Comparison of ENCODE assay signal across 23 cellular contexts in genomic region chr3:47743855-47744254, GRCh38. TPM values are rescaled to one million over a fixed set of nuclear protein-coding genes. Genes with fewer than 3 reads are reported as not detected.
DNase-seq lines count a peak whose midpoint lies in the region; ATAC-seq, FAIRE-seq and TF ChIP-seq lines count a peak whose summit lies in the region.
"Had no signal": no experiment of that assay in that cellular context is flagged by ENCODE, and none has a peak within 500 bp of the region (broad histone marks: within the 10 kb centered on the region; RNA-seq: fewer than 3 reads in every experiment).

No MANE protein-coding gene starts in this region.

- H3K9ac ChIP-seq in GM23248 (no peak overlapping the region), K562 (ENCODE audit: insufficient read depth in 1 of 2, low read depth in 2 of 2, low read length in 2 of 2) (no peak overlapping the region)

- peaks cover 11% of the 10 kb centered on the region; the same call in 1 of the 2 replicates for H3F3A ChIP-seq in GM23248 (ENCODE audit: insufficient read depth)
- H3F3A ChIP-seq in GM23338 (replicated peaks; ENCODE audit: low read depth), result peaks cover 34% of the 10 kb centered on the region

- FAIRE-seq in K562 (lab: Jason Lieb, UNC), result no peak
- FAIRE-seq: A204.1, GM12891, GM19239, HepG2 had no signal

- no peaks in the 10 kb centered on the region for H3K9me2 ChIP-seq in GM23248 (ENCODE audit: insufficient read depth)
- H3K9me2 ChIP-seq in GM23338 (ENCODE audit: insufficient read depth), result no peaks in the 10 kb centered on the region

- H3K4me3 ChIP-seq in GM23248, result no peak overlapping the region
- no peak overlapping the region for H3K4me3 ChIP-seq in GM23338
- H3K4me3 ChIP-seq in K562, result no peak overlapping the region

- 74 to 86% methylated on average over 5 of the region's 5 CpGs for WGBS in GM23248 (ENCODE audit: low coverage in 1 of 2, low lambda C conversion rate in 2 of 2, missing lambda C conversion rate in 2 of 2), 2 experiments
- 74% methylated on average over 5 of the region's 5 CpGs for WGBS in K562 (ENCODE audit: insufficient coverage, low coverage, missing lambda C conversion rate)

- H4K20me1 ChIP-seq in GM23248 (ENCODE audit: insufficient read depth) (no peaks in the 10 kb centered on the region; the same call in 1 of the 2 replicates), GM23338 (replicated peaks; ENCODE audit: insufficient read depth) (peaks cover 91% of the 10 kb centered on the region), K562 (replicated peaks; ENCODE audit: control insufficient read depth, insufficient read depth, low read length) (peaks cover 8% of the 10 kb centered on the region; the same call in 1 of the 2 replicates)

- H3K9me1 ChIP-seq in K562 (ENCODE audit: control insufficient read depth, insufficient read depth, low read length), result no peaks in the 10 kb centered on the region

- intact Hi-C loops in K562 (cut with micrococcal nuclease), result no loop called here

- H3K79me2 ChIP-seq in GM23248 (ENCODE audit: insufficient read depth) (peaks cover 100% of the 10 kb centered on the region), GM23338 (replicated peaks; ENCODE audit: insufficient read depth) (peaks cover 99% of the 10 kb centered on the region), K562 (ENCODE audit: control insufficient read depth, insufficient read depth, low read length) (peaks cover 91% of the 10 kb centered on the region)

- TF ChIP-seq CTCF in GM23338 (conservative IDR thresholded peaks at IDR 0.05; ENCODE audit: low read depth in 2 of 2) (no peak), K562 (IDR thresholded peaks at IDR 0.05 in 2 of 3, conservative IDR thresholded peaks at IDR 0.05 in 1 of 3; ENCODE audit: insufficient read depth in 2 of 3, low read depth in 1 of 3, low read length in 3 of 3) (no peak), nephron progenitor cell (IDR thresholded peaks at IDR 0.05) (no peak)

- H3K9me3 ChIP-seq in GM23248 (ENCODE audit: low read depth) (no peaks in the 10 kb centered on the region), K562 (replicated peaks; ENCODE audit: control insufficient read depth, insufficient read depth, low read depth, low read length) (no peaks in the 10 kb centered on the region)
- H3K9me3 ChIP-seq: BE2C had no signal

- in situ Hi-C loops in GM23248 (cut with MboI), result no loop called here
- in situ Hi-C loops in K562 (cut with MboI), result no loop called here

- H3K27me3 ChIP-seq in GM23248 (replicated peaks; ENCODE audit: insufficient read depth) (no peaks in the 10 kb centered on the region), GM23338 (ENCODE audit: insufficient read depth) (no peaks in the 10 kb centered on the region), K562 (ENCODE audit: control insufficient read depth in 2 of 2, insufficient read depth in 2 of 2, low read length in 2 of 2) (no peaks in the 10 kb centered on the region)
- H3K27me3 ChIP-seq: BE2C had no signal

- H3K4me2 ChIP-seq in GM23248 (ENCODE audit: unreplicated experiment), result no peak overlapping the region
- H3K4me2 ChIP-seq in GM23338, result no peak overlapping the region
- no peak overlapping the region for H3K4me2 ChIP-seq in K562 (ENCODE audit: insufficient read depth, low read length)

- H3K36me3 Mint-ChIP-seq in GM23338 (ENCODE audit: low read depth), result peaks cover 53% of the 10 kb centered on the region
- H3K36me3 Mint-ChIP-seq in nephron progenitor cell (ENCODE audit: low read depth), result peaks cover 66% of the 10 kb centered on the region

- H3K4me3 Mint-ChIP-seq in GM23338 (no peak overlapping the region), nephron progenitor cell (no peak overlapping the region)
- H3K4me3 Mint-ChIP-seq: CD4-positive, CD25-positive, alpha-beta regulatory T cell; CD8-positive, alpha-beta memory T cell had no signal

- TF ChIP-seq EP300 in K562 (IDR thresholded peaks at IDR 0.05; ENCODE audit: low read length), result no peak

- H3K27ac Mint-ChIP-seq in GM23338 (no peak overlapping the region), nephron progenitor cell (peak overlapping the region; percentile 57)

- DNase-seq in GM23248, result no peak
- DNase-seq in GM23338 (ENCODE audit: low spot score), result no peak
- no peak for DNase-seq in K562 (ENCODE audit: extremely low read depth in 1 of 4, low spot score in 3 of 4)
- DNase-seq in nephron progenitor cell, result no peak
- DNase-seq in effector CD8-positive, alpha-beta T cell (lab: John Stamatoyannopoulos, UW), result no peak
- no peak for DNase-seq in activated naive CD4-positive, alpha-beta T cell treated with Interleukin-2 at 50 U/mL for 16 hours
- no peak for DNase-seq in amygdala (lab: John Stamatoyannopoulos, UW)
- DNase-seq: ACHN; BE2C; C1 segment of cervical spinal cord; CD4-positive, CD25-positive, alpha-beta regulatory T cell; CD8-positive, alpha-beta memory T cell; COR-L47; DMS 273 treated with DMSO at 0.1 percent for 48 hours; DMS53; DND-41; GOT3; H7 had no signal

- no peaks in the 10 kb centered on the region for H3K4me1 ChIP-seq in GM23248 (ENCODE audit: insufficient read depth)
- no peaks in the 10 kb centered on the region for H3K4me1 ChIP-seq in GM23338 (ENCODE audit: insufficient read depth)
- no peaks in the 10 kb centered on the region; a peak in 1 of 5 replicates for H3K4me1 ChIP-seq in K562 (replicated peaks in 1 of 2; ENCODE audit: control insufficient read depth in 2 of 2, insufficient read depth in 2 of 2, low read length in 2 of 2)
- H3K4me1 ChIP-seq: BE2C had no signal

- ATAC-seq in GM23338 (no peak), K562 (no peak; the same call in 2 of the 3 replicates)
- ATAC-seq: HepG2 had no signal

- BruUV-seq in K562 (replicated peaks; lab: Mats Ljungman, UMichigan), result no TSS peak

- POLR2A ChIA-PET in K562 (lab: Yijun Ruan, JAX), result interaction anchor here (0.6 to 2.3 kb wide), 8 partner anchors 14 to 166 kb away, joined by 3 to 5 read pairs (median 3); no protein-coding TSS in a partner anchor

- H3K4me1 Mint-ChIP-seq in GM23338, result no peaks in the 10 kb centered on the region; the same call in 2 of the 3 replicates
- no peaks in the 10 kb centered on the region for H3K4me1 Mint-ChIP-seq in nephron progenitor cell

- CTCF ChIA-PET in K562 (lab: Yijun Ruan, JAX; ENCODE audit: low intra/inter-chr PET ratio), result no interaction called here

- H3K36me3 ChIP-seq in GM23248 (ENCODE audit: low read depth) (0 out of 2 replicates have a peak, but pooled peaks cover 3% of the 10 kb centered on the region), GM23338 (ENCODE audit: insufficient read depth) (peaks cover 16% of the 10 kb centered on the region), K562 (ENCODE audit: control insufficient read depth, insufficient read depth, low read length) (peaks cover 75% of the 10 kb centered on the region)

- H2AFZ ChIP-seq in GM23248 (no peak overlapping the region), GM23338 (no peak overlapping the region), K562 (ENCODE audit: low read depth, low read length) (no peak overlapping the region)

- peak overlapping the region; percentile 15; the same call in 1 of the 2 replicates for H3K27ac ChIP-seq in GM23248
- H3K27ac ChIP-seq in GM23338 (ENCODE audit: low read depth), result 0 out of 2 replicates have a peak overlapping the region, but pooled peaks have one; percentile 47
- H3K27ac ChIP-seq in K562 (ENCODE audit: extremely low read depth, low read depth, low read length), result no peak overlapping the region; the same call in 2 of the 3 replicates

- H3K9me3 Mint-ChIP-seq in GM23338 (no peaks in the 10 kb centered on the region), nephron progenitor cell (no peaks in the 10 kb centered on the region)
- H3K9me3 Mint-ChIP-seq: CD4-positive, CD25-positive, alpha-beta regulatory T cell; CD8-positive, alpha-beta memory T cell; IgD-negative memory B cell had no signal

- no peaks in the 10 kb centered on the region for H3K27me3 Mint-ChIP-seq in GM23338 (ENCODE audit: insufficient read depth, low read depth, poor library complexity)
- H3K27me3 Mint-ChIP-seq in nephron progenitor cell (ENCODE audit: low read depth, poor library complexity), result no peaks in the 10 kb centered on the region
- H3K27me3 Mint-ChIP-seq: CD4-positive, CD25-positive, alpha-beta regulatory T cell; CD8-positive, alpha-beta memory T cell; IgD-negative memory B cell had no signal

- TF ChIP-seq RAD21 in K562 (CRISPR knock-in tag; conservative IDR thresholded peaks at IDR 0.05 in 1 of 2, IDR thresholded peaks at IDR 0.05 in 1 of 2), result no peak

- no peak for TF ChIP-seq POLR2A in K562 (conservative IDR thresholded peaks at IDR 0.05)

RNA-seq across cellular contexts. Expression of gene SMARCC1, which starts 37.8 kb away (rescaled TPM):
- 29.5 and 31.5 TPM in 2 replicates for total RNA-seq in GM23248 (2014; rRNA removed; shearing (Covaris generic))
- 40.9 and 43.4 TPM in 2 replicates for polyA plus RNA-seq in GM23248 (2016; fragmentation: Nextera tagmentation; extraction: Ambion mirVana)
- total RNA-seq in GM23338 (2014; rRNA removed; shearing (Covaris generic)), result 151 and 171 TPM in 2 replicates
- 93.7 and 105 TPM in 2 replicates for polyA plus RNA-seq in GM23338 (2016; fragmentation: Nextera tagmentation; extraction: Ambion mirVana)
- total RNA-seq in K562 (2011; cell fraction: chromatin; rRNA removed; ENCODE audit: low replicate concordance), result 160 and 393 TPM in 2 replicates
- 70.4 and 74.0 TPM in 2 replicates for total RNA-seq in K562 (2011; cell fraction: nucleolus; rRNA removed)
- total RNA-seq in K562 (2011; cell fraction: nucleoplasm; rRNA removed), result 125 and 187 TPM in 2 replicates
- total RNA-seq in K562 (2014; rRNA removed), result 66.0 and 72.2 TPM in 2 replicates
- 91.3 and 111 TPM in 2 replicates for total RNA-seq in K562 (2014; rRNA removed; fragmentation: Illumina TruSeq; extraction: Trizol)
- 85.8 and 86.0 TPM in 2 replicates for total RNA-seq in K562 (2015; rRNA removed; fragmentation: Illumina TruSeq; extraction: Trizol)
- total RNA-seq in K562 (2021), result 195 and 199 TPM in 2 replicates
- polyA plus RNA-seq in K562 (2011; rRNA removed), result 62.0 and 63.7 TPM in 2 replicates
- polyA plus RNA-seq in K562 (2011; cell fraction: cytosol; rRNA removed), result 27.0 and 29.4 TPM in 2 replicates
- 54.6 and 73.8 TPM in 2 replicates for polyA plus RNA-seq in K562 (2011; cell fraction: nucleus; rRNA removed)
- polyA plus RNA-seq in K562 (2012), result 72.1 and 86.8 TPM in 2 replicates
- polyA plus RNA-seq in K562 (2014; fragmentation: Illumina TruSeq; extraction: Trizol), result 124 and 127 TPM in 2 replicates
- 10 to 100 TPM; 20.7 to 40.5 TPM for polyA plus RNA-seq in K562 (2014; fragmentation: Nextera tagmentation; extraction: Ambion mirVana)
- polyA plus RNA-seq in K562 (2014; rRNA removed), result 47.2 and 55.8 TPM in 2 replicates
- polyA minus RNA-seq in K562 (2011; rRNA and poly(A)+ RNA removed), result 146 and 210 TPM in 2 replicates
- 82.4 and 108 TPM in 2 replicates for polyA minus RNA-seq in K562 (2011; cell fraction: cytosol; rRNA and poly(A)+ RNA removed)
- polyA minus RNA-seq in K562 (2011; cell fraction: nucleus; rRNA and poly(A)+ RNA removed), result 43.5 and 71.9 TPM in 2 replicates

RNA-seq across cellular contexts. Expression of gene DHX30, which starts 59.1 kb away (rescaled TPM):
- total RNA-seq in GM23248 (2014; rRNA removed; shearing (Covaris generic)), result 65.8 and 70.3 TPM in 2 replicates
- 42.9 and 44.1 TPM in 2 replicates for polyA plus RNA-seq in GM23248 (2016; fragmentation: Nextera tagmentation; extraction: Ambion mirVana)
- 113 and 125 TPM in 2 replicates for total RNA-seq in GM23338 (2014; rRNA removed; shearing (Covaris generic))
- polyA plus RNA-seq in GM23338 (2016; fragmentation: Nextera tagmentation; extraction: Ambion mirVana), result 47.5 and 52.8 TPM in 2 replicates
- 284 and 628 TPM in 2 replicates for total RNA-seq in K562 (2011; cell fraction: chromatin; rRNA removed; ENCODE audit: low replicate concordance)
- total RNA-seq in K562 (2011; cell fraction: nucleolus; rRNA removed), result 355 and 369 TPM in 2 replicates
- 282 and 303 TPM in 2 replicates for total RNA-seq in K562 (2011; cell fraction: nucleoplasm; rRNA removed)
- total RNA-seq in K562 (2014; rRNA removed), result 144 and 154 TPM in 2 replicates
- total RNA-seq in K562 (2014; rRNA removed; fragmentation: Illumina TruSeq; extraction: Trizol), result 48.8 and 53.4 TPM in 2 replicates
- total RNA-seq in K562 (2015; rRNA removed; fragmentation: Illumina TruSeq; extraction: Trizol), result 79.0 and 82.5 TPM in 2 replicates
- 155 and 158 TPM in 2 replicates for total RNA-seq in K562 (2021)
- 57.0 and 90.6 TPM in 2 replicates for polyA plus RNA-seq in K562 (2011; rRNA removed)
- 80.2 and 129 TPM in 2 replicates for polyA plus RNA-seq in K562 (2011; cell fraction: cytosol; rRNA removed)
- polyA plus RNA-seq in K562 (2011; cell fraction: nucleus; rRNA removed), result 352 and 482 TPM in 2 replicates
- 75.3 and 81.4 TPM in 2 replicates for polyA plus RNA-seq in K562 (2012)
- polyA plus RNA-seq in K562 (2014; fragmentation: Illumina TruSeq; extraction: Trizol), result 83.6 and 100 TPM in 2 replicates
- polyA plus RNA-seq in K562 (2014; fragmentation: Nextera tagmentation; extraction: Ambion mirVana), result 10 to 100 TPM; 12.3 to 14.2 TPM
- 104 and 113 TPM in 2 replicates for polyA plus RNA-seq in K562 (2014; rRNA removed)
- polyA minus RNA-seq in K562 (2011; rRNA and poly(A)+ RNA removed), result 69.4 and 94.1 TPM in 2 replicates
- polyA minus RNA-seq in K562 (2011; cell fraction: cytosol; rRNA and poly(A)+ RNA removed), result 87.7 and 97.7 TPM in 2 replicates
- 141 and 156 TPM in 2 replicates for polyA minus RNA-seq in K562 (2011; cell fraction: nucleus; rRNA and poly(A)+ RNA removed)
